8 cellular contexts compared by ENCODE assay signal in genomic region chr14:69625299-69626131, GRCh38. TPM values are rescaled to one million over a fixed set of nuclear protein-coding genes. Genes with fewer than 3 reads are reported as not detected.
DNase-seq lines count a peak whose midpoint lies in the region; ATAC-seq and TF ChIP-seq lines count a peak whose summit lies in the region.

No MANE protein-coding gene starts in this region.

- peaks cover 7 to 64% (median 32%) of the 10 kb centered on the region in 5 donors for H3K4me1 ChIP-seq in subcutaneous abdominal adipose tissue (ENCODE audit: control insufficient read depth in 5 of 5, insufficient read depth in 5 of 5, low read length in 5 of 5)

- no peaks in the 10 kb centered on the region for H3K36me3 Mint-ChIP-seq in natural killer cell

- peak; percentile 49 for DNase-seq in activated CD4-positive, alpha-beta T cell treated with anti-CD3 and anti-CD28 coated beads for 1 hour
- DNase-seq in choroid plexus epithelial cell (ENCODE audit: low read depth): peak; percentile 66
- peak; percentile 65 for DNase-seq in natural killer cell
- no peak for DNase-seq in NCI-H526 treated with DMSO at 0.1 percent for 48 hours (lab: John Stamatoyannopoulos, UW)
- no peak for DNase-seq in NCI-H446 (lab: John Stamatoyannopoulos, UW)

- ATAC-seq in GM19324 (IDR thresholded peaks at IDR 0.05; ENCODE audit: low FRiP score, unreplicated experiment): peak; percentile 77
- ATAC-seq in HG03354 (IDR thresholded peaks at IDR 0.05; ENCODE audit: poor library complexity, severe bottlenecking, unreplicated experiment): peak; percentile 92
- peak; percentile 89 to 94 (median 91) for ATAC-seq in natural killer cell

- peak overlapping the region; percentile 92 to 97 for H3K27ac Mint-ChIP-seq in natural killer cell

- H3K9me3 Mint-ChIP-seq in natural killer cell: no peaks in the 10 kb centered on the region

- H3K27me3 ChIP-seq in subcutaneous abdominal adipose tissue (ENCODE audit: control insufficient read depth in 5 of 5, insufficient read depth in 4 of 5, low read length in 5 of 5): no peaks in the 10 kb centered on the region

- H3K36me3 ChIP-seq in subcutaneous abdominal adipose tissue (ENCODE audit: control insufficient read depth in 5 of 5, insufficient read depth in 5 of 5, low read length in 5 of 5): no peaks in the 10 kb centered on the region

- peak overlapping the region; percentile 18 for H3K27ac ChIP-seq in subcutaneous abdominal adipose tissue (ENCODE audit: low read depth, low read length)

- intact Hi-C loops in natural killer cell (cut with micrococcal nuclease): loop anchor here (1.0 to 5.0 kb wide), 3 partner anchors 13 to 42 kb away; no protein-coding TSS in a partner anchor

- no peaks in the 10 kb centered on the region for H3K9me3 ChIP-seq in subcutaneous abdominal adipose tissue (ENCODE audit: control insufficient read depth in 5 of 5, low read length in 5 of 5)

- H3K4me3 Mint-ChIP-seq in natural killer cell: peak overlapping the region; percentile 88

- H3K4me3 ChIP-seq in choroid plexus epithelial cell (ENCODE audit: low read depth, low read length) (no peak overlapping the region), subcutaneous abdominal adipose tissue (ENCODE audit: low read depth in 1 of 5, low read length in 5 of 5) (peak overlapping the region in 2 of 5 donors; percentile 1 to 25)

- no peak for TF ChIP-seq CTCF in choroid plexus epithelial cell (conservative IDR thresholded peaks at IDR 0.05; ENCODE audit: low read depth, low read length)
- no peak for TF ChIP-seq CTCF in natural killer cell (IDR thresholded peaks at IDR 0.05)

- H3K4me1 Mint-ChIP-seq in natural killer cell: peaks cover 81 to 86% of the 10 kb centered on the region in 2 donors

- no peaks in the 10 kb centered on the region for H3K27me3 Mint-ChIP-seq in natural killer cell (ENCODE audit: low read depth in 2 of 2)

- H3K9ac ChIP-seq in subcutaneous abdominal adipose tissue (ENCODE audit: low read length in 5 of 5): no peak overlapping the region

RNA-seq across cellular contexts. Expression of gene SUSD6, which starts 14.1 kb away (rescaled TPM):
- total RNA-seq in natural killer cell: 100 to 1,000 TPM; 119 to 144 (median 140) TPM

RNA-seq across cellular contexts. Expression of gene CCDC177, which starts 50.8 kb away (rescaled TPM):
- not detected for total RNA-seq in natural killer cell

Comparison
In these comparisons a context has a peak if more than half of its experiments do, and no peak if none do; other contexts are left out.
1. DNase-seq: peak in activated CD4-positive, alpha-beta T cell treated with anti-CD3 and anti-CD28 coated beads for 1 hour (single experiment), choroid plexus epithelial cell (single experiment) and natural killer cell (single experiment); none in NCI-H526 treated with DMSO at 0.1 percent for 48 hours (single experiment) and NCI-H446 (0 of 2).
2. Peak in every context shown above with its lines, with median percentiles within 50 percentile points of each other: ATAC-seq.